In genomic region chr1:26717066-26717465, GRCh38 we compare ENCODE assay signal across 1 cellular context.
TF ChIP-seq lines count a peak whose summit lies in the region.

No MANE protein-coding gene starts in this region.

TF ChIP-seq in A549, 52 proteins besides CTCF, POLR2A, EP300 and RAD21 (continued from another document):
- TF ChIP-seq ATOH8 (CRISPR knock-in tag; IDR thresholded peaks at IDR 0.05; ENCODE audit: low read depth) (no peak), FOSB (CRISPR knock-in tag; IDR thresholded peaks at IDR 0.05) (no peak), MAFK (IDR thresholded peaks at IDR 0.05; ENCODE audit: partially characterized antibody) (no peak), TP53 (CRISPR knock-in tag; IDR thresholded peaks at IDR 0.05) (no peak), HOXA7 (CRISPR knock-in tag; IDR thresholded peaks at IDR 0.05) (no peak), MAX (IDR thresholded peaks at IDR 0.05) (no peak), CBX8 (IDR thresholded peaks at IDR 0.05) (no peak), NR3C1 (IDR thresholded peaks at IDR 0.05) (no peak), CEBPB (IDR thresholded peaks at IDR 0.05) (no peak), ZSCAN20 (CRISPR knock-in tag; IDR thresholded peaks at IDR 0.05) (no peak)
